ENCODE assay signal across 9 cellular contexts in the genomic region with DNA sequence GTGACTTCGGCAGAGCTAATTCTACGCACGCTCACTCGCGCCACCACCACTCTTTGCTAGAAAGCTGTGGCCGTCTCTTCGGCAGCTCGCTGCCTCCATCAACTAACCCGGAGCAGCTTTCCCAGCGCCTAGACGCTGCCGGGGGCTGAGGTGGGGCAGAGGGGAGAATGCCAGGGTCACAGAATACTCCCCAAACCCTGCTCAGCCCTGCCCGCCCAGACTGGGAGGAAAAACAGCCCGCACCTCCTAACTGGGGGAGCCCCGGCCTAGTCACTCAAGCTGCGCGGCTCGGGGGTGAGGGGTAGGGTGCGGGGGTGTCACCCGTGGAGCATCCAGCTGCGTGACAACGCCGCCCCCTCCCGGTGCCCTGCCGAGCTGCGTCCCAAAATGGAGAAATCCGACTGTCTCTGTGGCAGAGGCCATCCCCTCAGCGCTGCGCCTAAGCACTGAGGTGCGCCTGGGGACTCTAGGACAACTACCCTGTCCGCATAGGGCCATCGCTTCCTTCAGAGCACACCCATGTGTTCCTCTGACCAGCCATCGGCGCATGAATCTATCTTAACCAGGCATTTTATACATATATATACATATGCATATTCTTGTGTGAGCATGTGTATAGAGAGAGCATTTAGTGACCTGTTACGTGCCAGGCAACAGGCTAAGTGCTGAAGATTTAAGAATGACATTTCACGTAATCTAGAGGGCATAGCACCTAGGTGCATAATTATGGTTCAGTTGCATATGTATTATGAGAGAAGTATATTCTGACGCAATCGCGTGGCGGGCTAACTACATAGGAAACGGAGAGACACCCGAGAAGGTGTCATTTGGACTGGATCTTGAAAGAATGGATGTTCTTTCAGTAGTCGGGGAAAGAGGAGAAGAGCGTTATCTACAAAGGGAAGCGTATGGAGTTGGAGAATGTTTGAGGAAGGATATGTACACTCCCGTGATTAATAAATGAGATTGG. TPM values are rescaled to one million over a fixed set of nuclear protein-coding genes. Genes with fewer than 3 reads are reported as not detected.
DNase-seq lines count a peak whose midpoint lies in the region; ATAC-seq, FAIRE-seq and TF ChIP-seq lines count a peak whose summit lies in the region.
"Had no signal": no experiment of that assay in that cellular context is flagged by ENCODE, and none has a peak within 500 bp of the region (broad histone marks: within the 10 kb centered on the region; RNA-seq: fewer than 3 reads in every experiment).

No MANE protein-coding gene starts in this region.

- H3K4me3 Mint-ChIP-seq in T-cell, result peak overlapping the region; percentile 92 to 97 (median 93)

- peak; percentile 20 for DNase-seq in D721Med (ENCODE audit: insufficient read length, low spot score)
- DNase-seq in T-cell, result peak; percentile 69 to 91 (median 83)
- peak; percentile 88 for DNase-seq in left cardiac atrium
- peak; percentile 79 for DNase-seq in prostate gland (ENCODE audit: low spot score)
- DNase-seq in ureter (ENCODE audit: low spot score), result peak; percentile 92

- H3K4me3 ChIP-seq in prostate gland, result peak overlapping the region; percentile 74 to 84

- intact Hi-C loops in left cardiac atrium (cut with DNase I) (loop anchor here in 1 of 2 donors (5.0 to 10.0 kb wide), 6 partner anchors 231 to 1147 kb away; no protein-coding TSS in a partner anchor), prostate gland (cut with DNase I) (loop anchor here (2.0 to 10.0 kb wide), 6 partner anchors 261 to 1539 kb away; no protein-coding TSS in a partner anchor)

- H3K9me3 Mint-ChIP-seq in T-cell, result no peaks in the 10 kb centered on the region

- 16 to 17% (median 17%) methylated on average over 46 of the region's 46 CpGs for WGBS in adipose tissue, 3 donors
- WGBS in prostate gland, result 26% methylated on average over 37 of the region's 46 CpGs

- H3K27ac ChIP-seq in adipose tissue (ENCODE audit: low read depth, low read length) (peak overlapping the region; percentile 93), prostate gland (peak overlapping the region; percentile 93 to 95)

- no peak for TF ChIP-seq POLR2A in prostate gland (IDR thresholded peaks at IDR 0.05)

- no peaks in the 10 kb centered on the region for H3K4me1 ChIP-seq in prostate gland (replicated peaks)

- TF ChIP-seq CTCF in D721Med (IDR thresholded peaks at IDR 0.05; ENCODE audit: insufficient read depth, missing control alignments), result peak; percentile 55
- peak; percentile 72 to 88 (median 77) for TF ChIP-seq CTCF in prostate gland (IDR thresholded peaks at IDR 0.05)

- TF ChIP-seq EP300 in Ishikawa (IDR thresholded peaks at IDR 0.05; ENCODE audit: borderline replicate concordance), result no peak

- CTCF ChIA-PET in T-cell (lab: Charles Lee), result interaction anchor here (0.6 to 1.8 kb wide), 17 partner anchors 1412 to 1886 kb away, joined by 3 to 8 read pairs (median 3); partner anchors contain the start of genes BCKDHB (in 1 of the 2) and TTK (in 1 of the 2)

- ATAC-seq in GM21619 (IDR thresholded peaks at IDR 0.05; ENCODE audit: unreplicated experiment) (peak; percentile 12), T-cell (replicated peaks in 1 of 4) (peak; percentile 64 to 71 (median 68)), left cardiac atrium (peak; percentile 53 to 62)

- H3K4me1 Mint-ChIP-seq in T-cell, result peaks cover 26 to 31% (median 29%) of the 10 kb centered on the region in 3 donors

- peaks cover 3 to 6% of the 10 kb centered on the region in 2 donors for H3K27me3 Mint-ChIP-seq in T-cell

- peak; percentile 39; the same call in 1 of the 2 replicates for TF ChIP-seq RAD21 in Ishikawa (IDR thresholded peaks at IDR 0.05; ENCODE audit: low read depth)

- H3K27me3 ChIP-seq in prostate gland (replicated peaks; ENCODE audit: insufficient read depth), result no peaks in the 10 kb centered on the region

- peak overlapping the region; percentile 89 to 93 for H3K27ac Mint-ChIP-seq in T-cell

- no peaks in the 10 kb centered on the region for H3K9me3 ChIP-seq in prostate gland

- FAIRE-seq in D721Med (lab: Jason Lieb, UNC), result no peak
- FAIRE-seq: endometrium had no signal

- POLR2A ChIA-PET in T-cell (lab: Charles Lee), result interaction anchor here (0.6 kb wide), 3 partner anchors 11 to 137 kb away, joined by 3 to 8 read pairs (median 3); no protein-coding TSS in a partner anchor

- H3K36me3 ChIP-seq in prostate gland, result no peaks in the 10 kb centered on the region

- H3K36me3 Mint-ChIP-seq in T-cell, result peaks cover 11% of the 10 kb centered on the region

TF ChIP-seq in Ishikawa, 13 proteins besides CTCF, POLR2A, EP300 and RAD21:
- no peak for TF ChIP-seq USF1 (IDR thresholded peaks at IDR 0.05)
- TF ChIP-seq CEBPB (IDR thresholded peaks at IDR 0.05), result no peak
- no peak for TF ChIP-seq REST (IDR thresholded peaks at IDR 0.05; ENCODE audit: low read depth)
- TF ChIP-seq TEAD4 (IDR thresholded peaks at IDR 0.05), result no peak
- no peak for TF ChIP-seq FOXM1 (IDR thresholded peaks at IDR 0.05; ENCODE audit: borderline replicate concordance, low read depth)
- TF ChIP-seq ZBTB7A (IDR thresholded peaks at IDR 0.05; ENCODE audit: low read depth), result no peak
- no peak for TF ChIP-seq EGR1 (IDR thresholded peaks at IDR 0.05)
- TF ChIP-seq CREB1 (IDR thresholded peaks at IDR 0.05; ENCODE audit: low read depth), result no peak
- no peak for TF ChIP-seq MAX (IDR thresholded peaks at IDR 0.05)
- no peak for TF ChIP-seq TCF12 (IDR thresholded peaks at IDR 0.05; ENCODE audit: low read depth)
- TF ChIP-seq YY1 (IDR thresholded peaks at IDR 0.05; ENCODE audit: low read depth), result no peak
- TF ChIP-seq TAF1 (IDR thresholded peaks at IDR 0.05; ENCODE audit: low read depth), result no peak
- no peak for TF ChIP-seq NFIC (IDR thresholded peaks at IDR 0.05)

RNA-seq across cellular contexts. Expression of gene TENT5A, which starts 1.5 kb away (rescaled TPM):
- total RNA-seq in T-cell (10 to 100 TPM in 1 of 5 donors, 1 to 10 TPM in 4; 3.2 to 10.7 (median 4.8) TPM), left cardiac atrium (10 to 100 TPM; 30.0 to 36.6 TPM), prostate gland (10 to 100 TPM; 11.9 to 12.0 TPM), ureter (21.6 TPM)
- 10 to 100 TPM in 1 of 3 donors, 1 to 10 TPM in 2; 2.0 to 14.4 (median 7.8) TPM for polyA plus RNA-seq in adipose tissue

Comparison
In these comparisons a context has a peak if more than half of its experiments do, and no peak if none do; other contexts are left out.
1. Peak in every context shown above with its lines: DNase-seq, ATAC-seq, H3K4me3 ChIP-seq and H3K27ac ChIP-seq.
2. DNase-seq: peak in every context shown above with its lines; median percentile 92 in ureter; 88 in left cardiac atrium; 83 in T-cell; 79 in prostate gland; 20 in D721Med.
3. ATAC-seq: peak in every context shown above with its lines; median percentile 68 in T-cell; 58 in left cardiac atrium; 12 in GM21619.